In the genomic region with DNA sequence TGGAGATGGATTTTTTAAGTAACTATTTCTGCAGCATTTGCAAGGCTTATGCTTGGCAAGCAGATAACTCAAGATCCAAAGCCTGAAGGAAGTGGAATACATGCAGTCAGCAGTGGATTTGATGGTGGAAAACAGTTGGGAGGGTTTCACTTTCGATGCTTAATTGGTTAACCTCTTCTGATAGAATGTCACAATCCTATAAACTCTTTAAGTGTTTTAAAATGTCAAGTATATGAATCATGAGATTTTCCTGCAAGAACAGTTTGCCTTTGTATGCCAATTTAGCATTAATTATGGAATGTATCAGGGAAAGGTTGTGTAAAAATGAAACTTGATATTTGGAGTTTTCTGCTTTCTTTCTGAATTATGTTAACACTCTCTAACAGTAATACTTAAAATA, we compare ENCODE assay signal across 18 cellular contexts. TPM values are rescaled to one million over a fixed set of nuclear protein-coding genes. Genes with fewer than 3 reads are reported as not detected.
DNase-seq lines count a peak whose midpoint lies in the region; ATAC-seq and TF ChIP-seq lines count a peak whose summit lies in the region.
"Had no signal": no experiment of that assay in that cellular context is flagged by ENCODE, and none has a peak within 500 bp of the region (broad histone marks: within the 10 kb centered on the region; RNA-seq: fewer than 3 reads in every experiment).

No MANE protein-coding gene starts in this region.

- H3K4me1 Mint-ChIP-seq in natural killer cell: peaks cover 10 to 16% of the 10 kb centered on the region in 2 donors

- TF ChIP-seq CTCF in choroid plexus epithelial cell (conservative IDR thresholded peaks at IDR 0.05; ENCODE audit: low read depth, low read length) (no peak), natural killer cell (IDR thresholded peaks at IDR 0.05) (no peak), BE2C (IDR thresholded peaks at IDR 0.05; ENCODE audit: low read depth, low read length) (no peak)

- no peaks in the 10 kb centered on the region for H3K27me3 Mint-ChIP-seq in natural killer cell (ENCODE audit: low read depth in 2 of 2)

- peak overlapping the region; percentile 10 to 47 for H3K27ac Mint-ChIP-seq in natural killer cell

- H3K4me3 Mint-ChIP-seq in natural killer cell: no peak overlapping the region

- peaks cover 33% of the 10 kb centered on the region for H3K36me3 Mint-ChIP-seq in natural killer cell

- intact Hi-C loops in natural killer cell (cut with micrococcal nuclease): no loop called here

- H3K36me3 ChIP-seq in BE2C: peaks cover 72% of the 10 kb centered on the region

- no peaks in the 10 kb centered on the region for H3K9me3 ChIP-seq in BE2C
- H3K9me3 ChIP-seq: Caco-2, suprapubic skin had no signal

- no peaks in the 10 kb centered on the region for H3K9me3 Mint-ChIP-seq in natural killer cell

- no peaks in the 10 kb centered on the region for H3K27me3 ChIP-seq in BE2C
- H3K27me3 ChIP-seq: suprapubic skin had no signal

- peak; percentile 5 for DNase-seq in DMS53 (lab: John Stamatoyannopoulos, UW)
- no peak for DNase-seq in DMS53 treated with DMSO at 0.1 percent for 48 hours (lab: John Stamatoyannopoulos, UW; ENCODE audit: unreplicated experiment)
- peak; percentile 6 for DNase-seq in HT1080 (ENCODE audit: low read depth)
- DNase-seq in choroid plexus epithelial cell (ENCODE audit: low read depth): peak; percentile 27
- no peak for DNase-seq in natural killer cell
- DNase-seq in activated CD4-positive, CD25-positive, alpha-beta regulatory T cell treated with anti-CD3 and anti-CD28 coated beads, Interleukin-2, amount 50 U/mL, for 72 hours: no peak
- DNase-seq in BE2C: no peak
- DNase-seq: activated CD4-positive, alpha-beta T cell treated with anti-CD3 and anti-CD28 coated beads, Interleukin-2, amount 50 U/mL, for 1 hour; activated naive CD4-positive, alpha-beta T cell; Caco-2; central memory CD4-positive, alpha-beta T cell; NCI-H1092; PC-9 had no signal

- H3K4me1 ChIP-seq in BE2C: no peaks in the 10 kb centered on the region
- H3K4me1 ChIP-seq: suprapubic skin had no signal

- ATAC-seq in natural killer cell (no peak), HG03571 (IDR thresholded peaks at IDR 0.05; ENCODE audit: unreplicated experiment) (no peak)

- H3K4me3 ChIP-seq in choroid plexus epithelial cell (ENCODE audit: low read depth, low read length): no peak overlapping the region
- no peak overlapping the region for H3K4me3 ChIP-seq in BE2C (ENCODE audit: low read depth, low read length)
- H3K4me3 ChIP-seq: PC-9, smooth muscle cell, suprapubic skin had no signal

RNA-seq across cellular contexts. Expression of a gene that starts 36.6 kb away (rescaled TPM):
- total RNA-seq in HT1080 (2014; rRNA removed; shearing (Covaris generic)): 1.8 and 3.1 TPM in 2 replicates
- 0.90 and 1.1 TPM in 2 replicates for polyA plus RNA-seq in HT1080 (2015; cell fraction: cytosol; rRNA removed)
- polyA plus RNA-seq in HT1080 (2015; cell fraction: nucleus; rRNA removed): 0.69 and 0.77 TPM in 2 replicates
- not detected for total RNA-seq in natural killer cell
- polyA plus RNA-seq in BE2C (2012; ENCODE audit: insufficient read depth, insufficient read length, low read depth): not detected
- total RNA-seq: Caco-2, lung microvascular endothelial cell, NCI-H460, PC-9, smooth muscle cell, suprapubic skin had no signal
- polyA plus RNA-seq: smooth muscle cell had no signal

RNA-seq across cellular contexts. Expression of a gene that starts 57.6 kb away (rescaled TPM):
- 114 and 118 TPM in 2 replicates for total RNA-seq in HT1080 (2014; rRNA removed; shearing (Covaris generic))
- polyA plus RNA-seq in HT1080 (2015; cell fraction: cytosol; rRNA removed): 99.4 and 122 TPM in 2 replicates
- polyA plus RNA-seq in HT1080 (2015; cell fraction: nucleus; rRNA removed): 213 and 232 TPM in 2 replicates
- total RNA-seq in natural killer cell: 10 to 100 TPM; 52.9 to 61.8 (median 57.4) TPM
- polyA plus RNA-seq in BE2C (2012; ENCODE audit: insufficient read depth, insufficient read length, low read depth): 52.3 TPM

Comparison
In these comparisons a context has a peak if more than half of its experiments do, and no peak if none do; other contexts are left out.
1. DNase-seq: peak in DMS53 (single experiment), HT1080 (single experiment) and choroid plexus epithelial cell (single experiment); none in DMS53 treated with DMSO at 0.1 percent for 48 hours (single experiment), natural killer cell (single experiment), activated CD4-positive, CD25-positive, alpha-beta regulatory T cell treated with anti-CD3 and anti-CD28 coated beads, Interleukin-2, amount 50 U/mL, for 72 hours (single experiment) and BE2C (single experiment).